14 cellular contexts compared by ENCODE assay signal in the genomic region with DNA sequence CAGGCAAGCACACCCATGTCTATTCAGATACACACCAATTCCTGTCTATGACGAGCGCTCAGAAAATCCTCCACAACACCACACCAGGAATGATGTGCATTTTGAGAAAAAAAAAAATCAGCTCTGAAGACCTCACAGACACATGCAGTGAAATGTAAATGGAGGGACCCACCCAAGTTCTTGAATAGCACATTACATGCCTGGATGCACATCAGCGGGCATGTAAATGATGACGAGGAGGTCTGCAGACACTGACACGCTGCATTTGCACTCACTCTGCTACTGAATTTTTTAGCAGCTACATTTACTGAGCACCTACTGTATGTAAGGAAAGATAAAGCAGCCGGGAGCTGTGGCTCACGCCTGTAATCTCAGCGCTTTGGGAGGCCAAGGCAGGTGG. TPM values are rescaled to one million over a fixed set of nuclear protein-coding genes. Genes with fewer than 3 reads are reported as not detected.
DNase-seq lines count a peak whose midpoint lies in the region; ATAC-seq and TF ChIP-seq lines count a peak whose summit lies in the region.
"Had no signal": no experiment of that assay in that cellular context is flagged by ENCODE, and none has a peak within 500 bp of the region (broad histone marks: within the 10 kb centered on the region; RNA-seq: fewer than 3 reads in every experiment).

No MANE protein-coding gene starts in this region.

- POLR2A ChIA-PET in Caco-2 (lab: Charles Lee), result interaction anchor here (0.9 to 1.3 kb wide), 3 partner anchors 10 to 24 kb away, joined by 3 to 15 read pairs (median 3); no protein-coding TSS in a partner anchor

- H3K4me3 Mint-ChIP-seq in Caco-2 (ENCODE audit: unreplicated experiment), result no peak overlapping the region
- H3K4me3 Mint-ChIP-seq: activated naive CD4-positive, alpha-beta T cell treated with anti-CD3 and anti-CD28 coated beads, Interleukin-2, amount 50 U/mL, for 24 hours; central memory CD8-positive, alpha-beta T cell; HFFc6; neural progenitor cell had no signal

- TF ChIP-seq CTCF in Caco-2 (IDR thresholded peaks at IDR 0.05; ENCODE audit: insufficient read depth in 1 of 2, low read depth in 1 of 2, low read length in 1 of 2, severe bottlenecking in 1 of 2, unreplicated experiment in 1 of 2), result no peak

- peaks cover 22% of the 10 kb centered on the region for H3K36me3 Mint-ChIP-seq in Caco-2 (ENCODE audit: insufficient read depth, unreplicated experiment)
- H3K36me3 Mint-ChIP-seq: activated naive CD4-positive, alpha-beta T cell treated with anti-CD3 and anti-CD28 coated beads, Interleukin-2, amount 50 U/mL, for 24 hours; neural progenitor cell had no signal

- intact Hi-C loops in Caco-2 (cut with micrococcal nuclease; ENCODE audit: unreplicated experiment) (loop anchor here (2.0 kb wide), 1 partner anchor 19 kb away; the partner anchor contains the start of gene TRIB3), Right ventricle myocardium superior (cut with DNase I) (no loop called here)

- H3K4me3 ChIP-seq in Caco-2 (ENCODE audit: low read depth, low read length), result no peak overlapping the region
- H3K4me3 ChIP-seq: left lung, neural progenitor cell had no signal

- peaks cover 66% of the 10 kb centered on the region for H3K4me1 ChIP-seq in Caco-2
- H3K4me1 ChIP-seq: neural progenitor cell had no signal

- DNase-seq in Caco-2, result no peak
- DNase-seq in NCI-H187 (lab: John Stamatoyannopoulos, UW), result peak; percentile 9 to 46
- DNase-seq in epithelial cell of prostate (ENCODE audit: low read depth, low spot score), result no peak
- DNase-seq in C1 segment of cervical spinal cord (lab: John Stamatoyannopoulos, UW), result no peak
- DNase-seq in NCI-H1417 treated with DMSO at 0.1 percent for 48 hours (lab: John Stamatoyannopoulos, UW), result no peak
- DNase-seq in Right ventricle myocardium superior, result no peak
- DNase-seq: HFFc6, left lung, NCI-H2081 treated with DMSO at 0.1 percent for 48 hours had no signal

- H3K9me3 ChIP-seq in Caco-2, result no peaks in the 10 kb centered on the region
- H3K9me3 ChIP-seq: left lung had no signal

- BruUV-seq in Caco-2 (replicated peaks; lab: Mats Ljungman, UMichigan), result no TSS peak

- H3K27me3 ChIP-seq in Caco-2 (replicated peaks; ENCODE audit: control insufficient read depth, insufficient read depth, low read length), result no peaks in the 10 kb centered on the region
- H3K27me3 ChIP-seq: left lung, neural progenitor cell had no signal

- H3K36me3 ChIP-seq in Caco-2 (ENCODE audit: control insufficient read depth, insufficient read depth, low read length), result no peaks in the 10 kb centered on the region
- H3K36me3 ChIP-seq: left lung, neural progenitor cell had no signal

- H3K4me1 Mint-ChIP-seq in Caco-2 (ENCODE audit: low read depth, unreplicated experiment), result peaks cover 74% of the 10 kb centered on the region
- H3K4me1 Mint-ChIP-seq: central memory CD8-positive, alpha-beta T cell had no signal

- no peaks in the 10 kb centered on the region for H3K27me3 Mint-ChIP-seq in Caco-2 (ENCODE audit: insufficient read depth, unreplicated experiment)
- H3K27me3 Mint-ChIP-seq: activated naive CD4-positive, alpha-beta T cell treated with anti-CD3 and anti-CD28 coated beads, Interleukin-2, amount 50 U/mL, for 24 hours; central memory CD8-positive, alpha-beta T cell had no signal

- peak overlapping the region; percentile 100 for H3K27ac ChIP-seq in epithelial cell of prostate
- H3K27ac ChIP-seq: KMS-11, left lung, neural progenitor cell had no signal

- CTCF ChIA-PET in Caco-2 (lab: Charles Lee), result interaction anchor here (1.9 to 4.2 kb wide), 3 partner anchors 19 to 70 kb away, joined by 7 to 13 read pairs (median 8); partner anchors contain the start of gene TRIB3

- no peaks in the 10 kb centered on the region for H3K9me3 Mint-ChIP-seq in Caco-2 (ENCODE audit: unreplicated experiment)
- H3K9me3 Mint-ChIP-seq: activated naive CD4-positive, alpha-beta T cell treated with anti-CD3 and anti-CD28 coated beads, Interleukin-2, amount 50 U/mL, for 24 hours; central memory CD8-positive, alpha-beta T cell; HFFc6; neural progenitor cell had no signal

- H3K27ac Mint-ChIP-seq in Caco-2 (ENCODE audit: unreplicated experiment), result peak overlapping the region; percentile 49
- H3K27ac Mint-ChIP-seq: activated naive CD4-positive, alpha-beta T cell treated with anti-CD3 and anti-CD28 coated beads, Interleukin-2, amount 50 U/mL, for 24 hours; HFFc6; neural progenitor cell had no signal

- ATAC-seq in GM19463 (IDR thresholded peaks at IDR 0.05; ENCODE audit: unreplicated experiment) (peak; percentile 58), Right ventricle myocardium superior (ENCODE audit: poor library complexity) (no peak)

RNA-seq across cellular contexts. Expression of gene NRSN2, which starts 14.7 kb away (rescaled TPM):
- total RNA-seq in Caco-2 (2022) (24.6 and 27.5 TPM in 2 replicates), Right ventricle myocardium superior (14.5 TPM)

RNA-seq across cellular contexts. Expression of gene TRIB3, which starts 19.0 kb away (rescaled TPM):
- total RNA-seq in Caco-2 (2022) (113 and 132 TPM in 2 replicates), Right ventricle myocardium superior (0.67 TPM)

RNA-seq across cellular contexts. Expression of gene SOX12, which starts 36.2 kb away (rescaled TPM):
- 13.9 and 14.7 TPM in 2 replicates for total RNA-seq in Caco-2 (2022)
- total RNA-seq in Right ventricle myocardium superior, result 16.2 TPM

RNA-seq across cellular contexts. Expression of gene RBCK1, which starts 46.5 kb away (rescaled TPM):
- total RNA-seq in Caco-2 (2022), result 103 and 111 TPM in 2 replicates
- total RNA-seq in Right ventricle myocardium superior, result 44.2 TPM

Comparison
In these comparisons a context has a peak if more than half of its experiments do, and no peak if none do; other contexts are left out.
1. DNase-seq: peak in NCI-H187 (2 of 2); none in Caco-2 (0 of 2), epithelial cell of prostate (single experiment), C1 segment of cervical spinal cord (0 of 14), NCI-H1417 treated with DMSO at 0.1 percent for 48 hours (single experiment) and Right ventricle myocardium superior (single experiment).
2. RNA of gene TRIB3, which starts 19.0 kb away (total RNA-seq): 113 to 132 TPM in Caco-2; 0.67 TPM in Right ventricle myocardium superior (single experiment); every median in the first group is over 10 times any median in the second.